Comparison of ENCODE assay signal across 17 cellular contexts in the genomic region with DNA sequence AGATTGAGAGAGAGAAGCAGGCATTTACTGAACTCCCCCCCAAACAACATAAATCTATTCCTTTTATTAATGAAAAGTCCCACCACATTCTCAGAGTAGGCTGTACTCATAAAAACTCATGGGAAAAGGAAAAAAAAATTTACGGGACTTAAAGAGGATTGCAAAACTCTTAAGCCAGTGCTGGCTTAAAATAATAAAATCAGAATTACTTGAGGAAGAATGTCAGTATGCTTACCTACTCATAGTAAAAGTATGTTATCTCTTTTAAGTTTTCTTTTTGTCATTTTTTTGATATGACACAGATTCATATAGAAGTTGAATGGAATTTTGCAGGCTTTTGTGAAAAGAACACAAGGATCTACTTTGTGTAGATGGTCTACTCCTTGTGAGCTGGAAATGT.
A peak's percentile ranks its signal among the peaks of the same experiment; 100 is the strongest.
DNase-seq lines count a peak whose midpoint lies in the region; ATAC-seq, FAIRE-seq and TF ChIP-seq lines count a peak whose summit lies in the region.
"Had no signal": no experiment of that assay in that cellular context is flagged by ENCODE, and none has a peak within 500 bp of the region (broad histone marks: within the 10 kb centered on the region; RNA-seq: fewer than 3 reads in every experiment).

No MANE protein-coding gene starts in this region.

- H3K27me3 ChIP-seq in mesendoderm (ENCODE audit: insufficient read depth, low read length, poor library complexity): no peaks in the 10 kb centered on the region
- H3K27me3 ChIP-seq: BE2C had no signal

- H3K36me3 ChIP-seq in mesendoderm (ENCODE audit: control insufficient read depth, insufficient read depth, low read length): no peaks in the 10 kb centered on the region
- H3K36me3 ChIP-seq: BE2C had no signal

- no peaks in the 10 kb centered on the region for H3K4me1 ChIP-seq in mesendoderm (ENCODE audit: control insufficient read depth, low read depth, low read length)
- H3K4me1 ChIP-seq: BE2C had no signal

- in situ Hi-C loops in astrocyte of the spinal cord (cut with HindIII; ENCODE audit: low sequenced_read_pairs): no loop called here

- no peak overlapping the region for H2BK15ac ChIP-seq in mesendoderm (replicated peaks; ENCODE audit: low read depth)

- TF ChIP-seq POLR2A in GM12892 (IDR thresholded peaks at IDR 0.05; ENCODE audit: low read depth, low read length): no peak

- H2BK5ac ChIP-seq in mesendoderm (ENCODE audit: low read length): no peak overlapping the region

- H3K4ac ChIP-seq in mesendoderm (ENCODE audit: low read depth, low read length): peak overlapping the region; percentile 31

- no peak overlapping the region for H2BK120ac ChIP-seq in mesendoderm (ENCODE audit: low read depth, low read length)

- no peak overlapping the region for H3K18ac ChIP-seq in mesendoderm (ENCODE audit: low read length)

- no peaks in the 10 kb centered on the region for H3K79me1 ChIP-seq in mesendoderm (ENCODE audit: low read length)

- no peak overlapping the region for H4K5ac ChIP-seq in mesendoderm (ENCODE audit: low read length)

- WGBS in mesendoderm (ENCODE audit: extremely low coverage, insufficient coverage, low lambda C conversion rate): no CpG with 5 or more reads among the region's 1 CpG

- H3K23ac ChIP-seq in mesendoderm (ENCODE audit: low read length): no peak overlapping the region

- H3K4me3 ChIP-seq in astrocyte of the spinal cord (ENCODE audit: low read depth, low read length) (no peak overlapping the region), mesendoderm (ENCODE audit: low read length) (no peak overlapping the region)

- ATAC-seq in HG02870 (IDR thresholded peaks at IDR 0.05; ENCODE audit: unreplicated experiment): no peak

- H3K79me2 ChIP-seq in mesendoderm (ENCODE audit: control insufficient read depth, insufficient read depth, low read length): no peaks in the 10 kb centered on the region

- H3K9ac ChIP-seq in mesendoderm (ENCODE audit: low read length): no peak overlapping the region

- DNase-seq in HS-5 (ENCODE audit: low read depth) (peak; percentile 22), astrocyte of the spinal cord (ENCODE audit: low read depth, low spot score) (peak; percentile 2), mesendoderm (no peak), GM12892 (ENCODE audit: insufficient read length) (no peak), DMS153 (lab: John Stamatoyannopoulos, UW) (no peak)
- DNase-seq in activated effector memory CD4-positive, alpha-beta T cell treated with anti-CD3 and anti-CD28 coated beads, Interleukin-2, amount 50 U/mL, for 16 hours: no peak
- DNase-seq: ACHN; BE2C; CD4-positive, alpha-beta memory T cell; Kasumi-1; NCI-H1930; NCI-H2171 treated with DMSO at 0.1 percent for 48 hours; NCI-H510A treated with DMSO at 0.1 percent for 48 hours; SIG-M5 had no signal

- no peak for TF ChIP-seq CTCF in astrocyte of the spinal cord (IDR thresholded peaks at IDR 0.05; ENCODE audit: low read depth, low read length)

- H3K4me2 ChIP-seq in mesendoderm (ENCODE audit: low read length): no peak overlapping the region

- H3K56ac ChIP-seq in mesendoderm (ENCODE audit: low read length): no peak overlapping the region

- H4K8ac ChIP-seq in mesendoderm (ENCODE audit: low read depth, low read length): no peak overlapping the region

- H2AK5ac ChIP-seq in mesendoderm (ENCODE audit: low read length): no peak overlapping the region

- no peak overlapping the region for H3K27ac ChIP-seq in mesendoderm (ENCODE audit: low read depth, low read length)

- no peak for FAIRE-seq in GM12892 (lab: Jason Lieb, UNC)
- FAIRE-seq: D721Med, H54 had no signal

Comparison
In these comparisons a context has a peak if more than half of its experiments do, and no peak if none do; other contexts are left out.
1. DNase-seq: peak in HS-5 (single experiment) and astrocyte of the spinal cord (single experiment); none in mesendoderm (single experiment), GM12892 (single experiment), DMS153 (single experiment) and activated effector memory CD4-positive, alpha-beta T cell treated with anti-CD3 and anti-CD28 coated beads, Interleukin-2, amount 50 U/mL, for 16 hours (single experiment).